Comparison of ENCODE assay signal across 15 cellular contexts in the genomic region with DNA sequence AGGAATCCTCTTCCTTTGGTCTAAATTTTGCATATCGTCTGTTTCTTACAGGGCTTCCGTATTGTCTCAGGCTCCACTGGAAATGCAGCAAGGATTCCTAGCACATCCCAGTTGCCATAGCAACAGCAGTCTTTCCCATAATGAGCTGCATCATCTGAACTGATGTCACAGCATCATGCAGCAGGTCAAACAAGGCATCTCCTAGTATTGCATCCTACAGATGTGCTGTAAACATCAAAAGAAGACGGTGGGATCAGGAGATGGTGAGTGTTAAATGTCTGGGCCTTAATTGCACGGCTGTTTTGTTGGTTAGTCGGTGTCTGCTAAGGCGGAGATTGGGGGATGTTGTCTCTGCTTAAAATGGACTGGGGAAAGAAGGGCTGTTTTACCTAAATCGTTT. TPM values are rescaled to one million over a fixed set of nuclear protein-coding genes. Genes with fewer than 3 reads are reported as not detected.
DNase-seq lines count a peak whose midpoint lies in the region; ATAC-seq and TF ChIP-seq lines count a peak whose summit lies in the region.
"Had no signal": no experiment of that assay in that cellular context is flagged by ENCODE, and none has a peak within 500 bp of the region (broad histone marks: within the 10 kb centered on the region; RNA-seq: fewer than 3 reads in every experiment).

A gene with protein sequence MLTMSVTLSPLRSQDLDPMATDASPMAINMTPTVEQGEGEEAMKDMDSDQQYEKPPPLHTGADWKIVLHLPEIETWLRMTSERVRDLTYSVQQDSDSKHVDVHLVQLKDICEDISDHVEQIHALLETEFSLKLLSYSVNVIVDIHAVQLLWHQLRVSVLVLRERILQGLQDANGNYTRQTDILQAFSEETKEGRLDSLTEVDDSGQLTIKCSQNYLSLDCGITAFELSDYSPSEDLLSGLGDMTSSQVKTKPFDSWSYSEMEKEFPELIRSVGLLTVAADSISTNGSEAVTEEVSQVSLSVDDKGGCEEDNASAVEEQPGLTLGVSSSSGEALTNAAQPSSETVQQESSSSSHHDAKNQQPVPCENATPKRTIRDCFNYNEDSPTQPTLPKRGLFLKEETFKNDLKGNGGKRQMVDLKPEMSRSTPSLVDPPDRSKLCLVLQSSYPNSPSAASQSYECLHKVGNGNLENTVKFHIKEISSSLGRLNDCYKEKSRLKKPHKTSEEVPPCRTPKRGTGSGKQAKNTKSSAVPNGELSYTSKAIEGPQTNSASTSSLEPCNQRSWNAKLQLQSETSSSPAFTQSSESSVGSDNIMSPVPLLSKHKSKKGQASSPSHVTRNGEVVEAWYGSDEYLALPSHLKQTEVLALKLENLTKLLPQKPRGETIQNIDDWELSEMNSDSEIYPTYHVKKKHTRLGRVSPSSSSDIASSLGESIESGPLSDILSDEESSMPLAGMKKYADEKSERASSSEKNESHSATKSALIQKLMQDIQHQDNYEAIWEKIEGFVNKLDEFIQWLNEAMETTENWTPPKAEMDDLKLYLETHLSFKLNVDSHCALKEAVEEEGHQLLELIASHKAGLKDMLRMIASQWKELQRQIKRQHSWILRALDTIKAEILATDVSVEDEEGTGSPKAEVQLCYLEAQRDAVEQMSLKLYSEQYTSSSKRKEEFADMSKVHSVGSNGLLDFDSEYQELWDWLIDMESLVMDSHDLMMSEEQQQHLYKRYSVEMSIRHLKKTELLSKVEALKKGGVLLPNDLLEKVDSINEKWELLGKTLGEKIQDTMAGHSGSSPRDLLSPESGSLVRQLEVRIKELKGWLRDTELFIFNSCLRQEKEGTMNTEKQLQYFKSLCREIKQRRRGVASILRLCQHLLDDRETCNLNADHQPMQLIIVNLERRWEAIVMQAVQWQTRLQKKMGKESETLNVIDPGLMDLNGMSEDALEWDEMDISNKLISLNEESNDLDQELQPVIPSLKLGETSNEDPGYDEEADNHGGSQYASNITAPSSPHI (N-terminal part only) (plus strand): TSS at position 153 of the 400 bp plus-strand sequence. CDS start 104,196 bp downstream, outside the sequence.

- H2BK12ac ChIP-seq in mesenchymal stem cell (ENCODE audit: low read length in 2 of 2): no peak within 1 kb of the TSS

- H2BK120ac ChIP-seq in mesenchymal stem cell (ENCODE audit: low read depth, low read length): no peak within 1 kb of the TSS

- no peaks in the 10 kb centered on the region for H3K27me3 Mint-ChIP-seq in T-helper 17 cell
- H3K27me3 Mint-ChIP-seq: activated CD4-positive, alpha-beta T cell treated with anti-CD3 and anti-CD28 coated beads, Interleukin-2, amount 10 ng/mL, durations not matched to agents 24 days and 14 days; activated naive CD4-positive, alpha-beta T cell treated with anti-CD3 and anti-CD28 coated beads, Interleukin-2, amount 50 U/mL, for 24 hours had no signal

- no peak within 1 kb of the TSS for H2AFZ ChIP-seq in mesenchymal stem cell (ENCODE audit: low read depth, low read length)

- H3K27me3 ChIP-seq in mesenchymal stem cell (ENCODE audit: control insufficient read depth in 1 of 2, insufficient read depth in 1 of 2, low read length in 2 of 2) (no peaks in the 10 kb centered on the region), transverse colon (no peaks in the 10 kb centered on the region)

- no peak within 1 kb of the TSS for H2AK5ac ChIP-seq in mesenchymal stem cell (ENCODE audit: low read length, severe bottlenecking)

- no peak within 1 kb of the TSS for H4K91ac ChIP-seq in mesenchymal stem cell (ENCODE audit: low read length)

- no peak within 1 kb of the TSS for H3K4me3 ChIP-seq in mesenchymal stem cell (ENCODE audit: insufficient read depth in 1 of 2, low read depth in 1 of 2, low read length in 2 of 2)
- no peak within 1 kb of the TSS for H3K4me3 ChIP-seq in transverse colon
- H3K4me3 ChIP-seq: skin epidermis had no signal

- intact Hi-C loops in transverse colon (cut with DNase I; ENCODE audit: low total_unique reads): no loop called here

- in situ Hi-C loops in transverse colon (cut with MboI; ENCODE audit: low pct_ligation_motif_present in 1 of 4, low pct_unique_long_range_greater_than_20kb in 1 of 4, low sequenced_read_pairs in 3 of 4): no loop called here

- H4K8ac ChIP-seq in mesenchymal stem cell (ENCODE audit: low read length): no peak within 1 kb of the TSS

- H3K27ac ChIP-seq in mesenchymal stem cell (ENCODE audit: low read length, poor library complexity, severe bottlenecking): no peak within 1 kb of the TSS
- no peak within 1 kb of the TSS for H3K27ac ChIP-seq in transverse colon
- H3K27ac ChIP-seq: HL-60 had no signal

- 67% methylated on average over 6 of the region's 7 CpGs for WGBS in mesenchymal stem cell
- WGBS in transverse colon (ENCODE audit: low coverage in 1 of 2), 2 donors: 72 to 84% methylated on average over 7 of the region's 7 CpGs

- no peak for ATAC-seq in T-helper 17 cell
- ATAC-seq: HCT116 had no signal

- TF ChIP-seq CTCF in transverse colon (IDR thresholded peaks at IDR 0.05): no peak

- no peak for TF ChIP-seq EP300 in transverse colon (IDR thresholded peaks at IDR 0.05; ENCODE audit: low read depth)

- H2BK15ac ChIP-seq in mesenchymal stem cell (ENCODE audit: low read depth, poor library complexity, severe bottlenecking): no peak within 1 kb of the TSS

- no peak within 1 kb of the TSS for H3K14ac ChIP-seq in mesenchymal stem cell (ENCODE audit: low read length in 2 of 2)

- H3K4me1 Mint-ChIP-seq in T-helper 17 cell: no peaks in the 10 kb centered on the region
- H3K4me1 Mint-ChIP-seq: activated CD4-positive, alpha-beta T cell treated with anti-CD3 and anti-CD28 coated beads, Interleukin-2, amount 10 ng/mL, durations not matched to agents 24 days and 14 days; activated naive CD4-positive, alpha-beta T cell treated with anti-CD3 and anti-CD28 coated beads, Interleukin-2, amount 50 U/mL, for 24 hours; immature natural killer cell had no signal

- no peak within 1 kb of the TSS for H3K4me3 Mint-ChIP-seq in T-helper 17 cell
- H3K4me3 Mint-ChIP-seq: activated CD4-positive, alpha-beta T cell treated with anti-CD3 and anti-CD28 coated beads, Interleukin-2, amount 10 ng/mL, durations not matched to agents 24 days and 14 days; activated naive CD4-positive, alpha-beta T cell treated with anti-CD3 and anti-CD28 coated beads, Interleukin-2, amount 50 U/mL, for 24 hours; immature natural killer cell had no signal

- no peaks in the 10 kb centered on the region for H3K79me1 ChIP-seq in mesenchymal stem cell (replicated peaks; ENCODE audit: low read length, poor library complexity, severe bottlenecking)

- no peak within 1 kb of the TSS for H2BK5ac ChIP-seq in mesenchymal stem cell (ENCODE audit: low read depth, low read length, poor library complexity, severe bottlenecking)

- H3K9ac ChIP-seq in mesenchymal stem cell (ENCODE audit: low read length): no peak within 1 kb of the TSS

- DNase-seq in NCI-H2029 (lab: John Stamatoyannopoulos, UW) (peak; percentile 56), NCI-H2029 treated with DMSO at 0.1 percent for 48 hours (lab: John Stamatoyannopoulos, UW) (no peak), cerebellar nuclear complex (lab: John Stamatoyannopoulos, UW) (peak; percentile 66 to 69), mesenchymal stem cell (peak; percentile 30), ureter (ENCODE audit: low spot score) (no peak), HPDE6-E6E7 (ENCODE audit: extremely low spot score) (no peak), transverse colon (no peak), T-helper 17 cell (no peak)
- DNase-seq: activated CD4-positive, alpha-beta T cell treated with anti-CD3 and anti-CD28 coated beads, Interleukin-2, amount 10 ng/mL, durations not matched to agents 24 days and 14 days; immature natural killer cell; NCI-H1436 had no signal

- H3K4me2 ChIP-seq in mesenchymal stem cell (ENCODE audit: low read length, poor library complexity, severe bottlenecking): no peak within 1 kb of the TSS

- H3K27ac Mint-ChIP-seq in T-helper 17 cell: no peak within 1 kb of the TSS
- H3K27ac Mint-ChIP-seq: activated CD4-positive, alpha-beta T cell treated with anti-CD3 and anti-CD28 coated beads, Interleukin-2, amount 10 ng/mL, durations not matched to agents 24 days and 14 days; activated naive CD4-positive, alpha-beta T cell treated with anti-CD3 and anti-CD28 coated beads, Interleukin-2, amount 50 U/mL, for 24 hours; immature natural killer cell had no signal

- H3K18ac ChIP-seq in mesenchymal stem cell (ENCODE audit: low read depth in 1 of 2, low read length in 2 of 2): no peak within 1 kb of the TSS

- no peak within 1 kb of the TSS for H3K4ac ChIP-seq in mesenchymal stem cell (ENCODE audit: low read depth in 1 of 2, low read length in 2 of 2)

- H3K36me3 ChIP-seq in mesenchymal stem cell (ENCODE audit: control insufficient read depth in 1 of 2, insufficient read depth in 2 of 2, low read depth in 1 of 2, low read length in 2 of 2) (no peaks in the 10 kb centered on the region), transverse colon (no peaks in the 10 kb centered on the region)

- H3K23ac ChIP-seq in mesenchymal stem cell (ENCODE audit: low read length in 2 of 2): no peak within 1 kb of the TSS

- H3K9me3 ChIP-seq in mesenchymal stem cell (ENCODE audit: control insufficient read depth, low read length) (no peaks in the 10 kb centered on the region), transverse colon (no peaks in the 10 kb centered on the region), T-helper 17 cell (ENCODE audit: control insufficient read depth, low read length, poor library complexity, severe bottlenecking) (no peaks in the 10 kb centered on the region)

- TF ChIP-seq POLR2A in transverse colon (IDR thresholded peaks at IDR 0.05): no peak

- H3K4me1 ChIP-seq in mesenchymal stem cell (ENCODE audit: control insufficient read depth, insufficient read depth, low read depth, low read length): no peaks in the 10 kb centered on the region
- peaks cover 0 to 13% (median 0%) of the 10 kb centered on the region in 4 donors for H3K4me1 ChIP-seq in transverse colon

- no peaks in the 10 kb centered on the region for H3K36me3 Mint-ChIP-seq in T-helper 17 cell (ENCODE audit: low read depth)
- H3K36me3 Mint-ChIP-seq: immature natural killer cell had no signal

RNA-seq across cellular contexts. Expression of the gene that starts here (rescaled TPM):
- polyA plus RNA-seq in mesenchymal stem cell (2013, experiment 1 of 2): 1.1 TPM
- polyA plus RNA-seq in mesenchymal stem cell (2013, experiment 2 of 2): 1.00 TPM
- 16.5 TPM for total RNA-seq in ureter
- total RNA-seq in transverse colon: 10 to 100 TPM in 2 of 4 donors, 1 to 10 TPM in 2; 6.3 to 16.7 (median 9.7) TPM
- 1 to 10 TPM; 1.9 to 2.9 TPM for total RNA-seq in T-helper 17 cell
- polyA plus RNA-seq: immature natural killer cell had no signal

Comparison
In these comparisons a context has a peak if more than half of its experiments do, and no peak if none do; other contexts are left out.
1. DNase-seq: peak in NCI-H2029 (single experiment), cerebellar nuclear complex (2 of 2) and mesenchymal stem cell (single experiment); none in NCI-H2029 treated with DMSO at 0.1 percent for 48 hours (single experiment), ureter (single experiment), HPDE6-E6E7 (single experiment), transverse colon (single experiment) and T-helper 17 cell (0 of 3).